21 cellular contexts compared by ENCODE assay signal in the genomic region with DNA sequence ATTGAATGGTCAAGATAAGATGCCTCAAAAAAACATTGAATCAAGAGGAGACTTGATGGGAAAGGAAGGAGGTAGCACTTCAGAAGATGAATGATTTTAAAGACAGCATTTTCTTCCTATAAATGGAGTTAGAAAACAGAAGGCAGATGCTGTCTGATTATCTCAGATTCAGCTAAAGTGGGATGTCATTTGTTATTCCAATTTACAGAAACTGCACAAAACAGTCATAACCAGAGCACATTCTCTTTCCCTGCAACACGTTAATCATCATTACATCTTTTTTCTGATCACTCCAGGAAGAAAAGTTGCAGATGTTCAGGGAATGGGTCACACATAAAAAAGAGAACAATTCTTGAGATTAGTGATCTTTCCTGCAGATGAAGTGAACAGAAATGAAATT.
DNase-seq lines count a peak whose midpoint lies in the region; ATAC-seq and TF ChIP-seq lines count a peak whose summit lies in the region.
"Had no signal": no experiment of that assay in that cellular context is flagged by ENCODE, and none has a peak within 500 bp of the region (broad histone marks: within the 10 kb centered on the region; RNA-seq: fewer than 3 reads in every experiment).

No MANE protein-coding gene starts in this region.

- H3K4me3 Mint-ChIP-seq in activated CD4-positive, alpha-beta T cell treated with anti-CD3 and anti-CD28 coated beads, Interleukin-2, amount 10 ng/mL, durations not matched to agents 7 days and 5 days, result no peak overlapping the region
- H3K4me3 Mint-ChIP-seq: CD4-positive, alpha-beta T cell; CD8-positive, alpha-beta T cell had no signal

- no peaks in the 10 kb centered on the region for H3K9me3 Mint-ChIP-seq in activated CD4-positive, alpha-beta T cell treated with anti-CD3 and anti-CD28 coated beads, Interleukin-2, amount 10 ng/mL, durations not matched to agents 7 days and 5 days

- DNase-seq in SK-N-DZ (ENCODE audit: low spot score) (peak; percentile 97), left kidney (ENCODE audit: low read depth, low spot score) (peak; percentile 3), SHP77 (lab: John Stamatoyannopoulos, UW) (no peak)
- DNase-seq in activated CD4-positive, alpha-beta T cell treated with anti-CD3 and anti-CD28 coated beads, Interleukin-2, amount 10 ng/mL, durations not matched to agents 7 days and 5 days, result no peak
- DNase-seq: 8988T; ACHN; Caco-2; Calu3; CD4-positive, alpha-beta T cell; CD8-positive, alpha-beta T cell; DMS 273 treated with DMSO at 0.1 percent for 48 hours; DMS153; DMS53; DMS79; DND-41; EL; GDM1 had no signal

- ATAC-seq in SK-N-SH treated with all-trans-retinoic acid at 6 μM for 48 hours (no peak), HG02642 (IDR thresholded peaks at IDR 0.05; ENCODE audit: poor library complexity, unreplicated experiment) (no peak), HG02678 (IDR thresholded peaks at IDR 0.05; ENCODE audit: unreplicated experiment) (no peak)
- ATAC-seq: CD8-positive, alpha-beta T cell; GM12878 had no signal

- CTCF ChIA-PET in activated CD4-positive, alpha-beta T cell treated with anti-CD3 and anti-CD28 coated beads, Interleukin-2, amount 10 ng/mL, durations not matched to agents 7 days and 5 days (lab: Charles Lee), result no interaction called here

- H3K27ac Mint-ChIP-seq in activated CD4-positive, alpha-beta T cell treated with anti-CD3 and anti-CD28 coated beads, Interleukin-2, amount 10 ng/mL, durations not matched to agents 7 days and 5 days, result no peak overlapping the region
- H3K27ac Mint-ChIP-seq: CD4-positive, alpha-beta T cell; CD8-positive, alpha-beta T cell had no signal

- POLR2A ChIA-PET in activated CD4-positive, alpha-beta T cell treated with anti-CD3 and anti-CD28 coated beads, Interleukin-2, amount 10 ng/mL, durations not matched to agents 7 days and 5 days (lab: Charles Lee), result no interaction called here

- H3K4me1 Mint-ChIP-seq in activated CD4-positive, alpha-beta T cell treated with anti-CD3 and anti-CD28 coated beads, Interleukin-2, amount 10 ng/mL, durations not matched to agents 7 days and 5 days, result no peaks in the 10 kb centered on the region

- H3K36me3 Mint-ChIP-seq in activated CD4-positive, alpha-beta T cell treated with anti-CD3 and anti-CD28 coated beads, Interleukin-2, amount 10 ng/mL, durations not matched to agents 7 days and 5 days (ENCODE audit: low read depth), result no peaks in the 10 kb centered on the region
- H3K36me3 Mint-ChIP-seq: CD8-positive, alpha-beta T cell had no signal

- H3K27me3 Mint-ChIP-seq in activated CD4-positive, alpha-beta T cell treated with anti-CD3 and anti-CD28 coated beads, Interleukin-2, amount 10 ng/mL, durations not matched to agents 7 days and 5 days, result no peaks in the 10 kb centered on the region
- H3K27me3 Mint-ChIP-seq: CD4-positive, alpha-beta T cell had no signal

TF ChIP-seq in SK-N-SH treated with all-trans-retinoic acid at 6 μM for 48 hours, 23 proteins besides CTCF, POLR2A, EP300 and RAD21:
- TF ChIP-seq OSR1 (CRISPR knock-in tag; IDR thresholded peaks at IDR 0.05) (no peak), ZNF70 (CRISPR knock-in tag; IDR thresholded peaks at IDR 0.05) (no peak), BACH2 (CRISPR knock-in tag; IDR thresholded peaks at IDR 0.05; ENCODE audit: borderline replicate concordance) (no peak), TCF4 (CRISPR knock-in tag; IDR thresholded peaks at IDR 0.05; ENCODE audit: borderline replicate concordance) (peak; percentile 53), ZC3H10 (CRISPR knock-in tag; IDR thresholded peaks at IDR 0.05) (no peak), CREB5 (CRISPR knock-in tag; IDR thresholded peaks at IDR 0.05; ENCODE audit: low read depth) (no peak), TSHZ2 (CRISPR knock-in tag; IDR thresholded peaks at IDR 0.05) (peak; percentile 79)

Comparison
In these comparisons a context has a peak if more than half of its experiments do, and no peak if none do; other contexts are left out.
1. DNase-seq: peak in SK-N-DZ (single experiment) and left kidney (single experiment); none in activated CD4-positive, alpha-beta T cell treated with anti-CD3 and anti-CD28 coated beads, Interleukin-2, amount 10 ng/mL, durations not matched to agents 7 days and 5 days (single experiment) and SHP77 (0 of 2).